In the genomic region with DNA sequence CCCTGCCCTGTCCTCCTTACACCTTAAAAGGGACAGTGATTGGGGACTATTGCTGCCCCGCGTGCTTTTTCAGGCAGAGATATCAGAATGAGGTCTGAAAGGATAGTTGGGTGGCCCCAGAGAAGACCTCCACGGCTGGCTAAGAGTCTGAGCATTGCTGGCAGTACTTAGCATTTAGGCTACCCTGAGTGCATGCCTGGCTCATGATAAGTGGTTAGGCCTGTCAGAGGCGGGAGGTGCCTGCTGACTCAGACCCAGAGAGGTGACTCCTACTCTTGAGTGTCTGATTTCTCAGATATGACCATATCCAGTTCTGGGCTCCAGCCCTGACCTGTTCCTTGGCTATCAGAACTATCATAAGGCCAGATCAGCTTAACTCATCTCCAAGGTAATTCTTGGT, we compare ENCODE assay signal across 1 cellular context.
TF ChIP-seq lines count a peak whose summit lies in the region.

No MANE protein-coding gene starts in this region.

TF ChIP-seq in K562, 482 proteins besides CTCF, POLR2A, EP300 and RAD21 (continued from another document and continues in another):
- TF ChIP-seq POLR2G (IDR thresholded peaks at IDR 0.05; ENCODE audit: low read depth, low read length) (no peak), ZNF76 (CRISPR knock-in tag; IDR thresholded peaks at IDR 0.05; ENCODE audit: borderline replicate concordance) (no peak), EHMT2 (IDR thresholded peaks at IDR 0.05) (0 out of 2 replicates have a peak, but pooled peaks have one; percentile 45), MAFF (IDR thresholded peaks at IDR 0.05; ENCODE audit: low read length) (0 out of 2 replicates have a peak, but pooled peaks have one; percentile 16), XRCC5 (IDR thresholded peaks at IDR 0.05; ENCODE audit: low read depth, low read length) (no peak), ZNF263 (CRISPR knock-in tag; IDR thresholded peaks at IDR 0.05; ENCODE audit: borderline replicate concordance) (no peak), CBX3 (IDR thresholded peaks at IDR 0.05; ENCODE audit: borderline replicate concordance in 1 of 2, low read length in 2 of 2) (peak in 1 of 2 experiments; percentile 81; a peak in 2 of 3 replicates), GATAD2A (IDR thresholded peaks at IDR 0.05) (peak; percentile 46; the same call in 1 of the 2 replicates), NCOR1 (IDR thresholded peaks at IDR 0.05) (peak; percentile 40; the same call in 1 of the 2 replicates), MCM2 (IDR thresholded peaks at IDR 0.05; ENCODE audit: low read depth) (no peak), NR2C2 (CRISPR knock-in tag; IDR thresholded peaks at IDR 0.05) (no peak), NR2C2 (tag; IDR thresholded peaks at IDR 0.05) (no peak), ZNF274 (IDR thresholded peaks at IDR 0.05; ENCODE audit: borderline replicate concordance, low read depth, low read length) (no peak), ARID2 (IDR thresholded peaks at IDR 0.05) (no peak), MBD2 (IDR thresholded peaks at IDR 0.05; ENCODE audit: borderline replicate concordance, low read depth) (peak; percentile 28; the same call in 1 of the 2 replicates), MYNN (IDR thresholded peaks at IDR 0.05) (peak; percentile 79), MYNN (CRISPR knock-in tag; IDR thresholded peaks at IDR 0.05) (no peak), CBFA2T3 (IDR thresholded peaks at IDR 0.05) (peak; percentile 87), MEF2D (tag; conservative IDR thresholded peaks at IDR 0.05; ENCODE audit: low read depth) (no peak), TAL1 (IDR thresholded peaks at IDR 0.05) (peak; percentile 69), DNMT1 (IDR thresholded peaks at IDR 0.05) (no peak), SPI1 (IDR thresholded peaks at IDR 0.05; ENCODE audit: borderline replicate concordance, low read depth, low read length) (no peak), BCL6 (CRISPR knock-in tag; IDR thresholded peaks at IDR 0.05) (no peak), BHLHE40 (IDR thresholded peaks at IDR 0.05; ENCODE audit: low read length) (peak; percentile 40; the same call in 1 of the 2 replicates), MEIS2 (IDR thresholded peaks at IDR 0.05; ENCODE audit: partially characterized antibody) (peak; percentile 71), CBFA2T2 (conservative IDR thresholded peaks at IDR 0.05) (peak; percentile 75), L3MBTL2 (IDR thresholded peaks at IDR 0.05) (peak; percentile 70), CCAR2 (IDR thresholded peaks at IDR 0.05; ENCODE audit: low read depth, low read length) (no peak), RBM14 (IDR thresholded peaks at IDR 0.05; ENCODE audit: borderline replicate concordance, insufficient read depth, low read depth, low read length) (no peak), JUND (IDR thresholded peaks at IDR 0.05; ENCODE audit: borderline replicate concordance, low read depth, low read length) (peak; percentile 96), JUND (tag; IDR thresholded peaks at IDR 0.05; ENCODE audit: borderline replicate concordance, low read depth, low read length) (peak; percentile 94; the same call in 2 of the 3 replicates), WHSC1 (IDR thresholded peaks at IDR 0.05; ENCODE audit: low read length) (no peak), MTA2 (IDR thresholded peaks at IDR 0.05; ENCODE audit: low read depth) (peak; percentile 54), SMAD2 (IDR thresholded peaks at IDR 0.05; ENCODE audit: low read depth, low read length) (no peak), ETV5 (CRISPR knock-in tag; IDR thresholded peaks at IDR 0.05; ENCODE audit: low read depth) (no peak), RNF2 (IDR thresholded peaks at IDR 0.05) (peak; percentile 79), SOX6 (IDR thresholded peaks at IDR 0.05) (peak; percentile 59; the same call in 1 of the 2 replicates), NRF1 (conservative IDR thresholded peaks at IDR 0.05 in 1 of 2, IDR thresholded peaks at IDR 0.05 in 1 of 2) (peak in 1 of 2 experiments; percentile 42; a peak in 2 of 4 replicates), SMARCA5 (IDR thresholded peaks at IDR 0.05) (no peak), ZNF232 (CRISPR knock-in tag; IDR thresholded peaks at IDR 0.05) (no peak), GTF2F1 (IDR thresholded peaks at IDR 0.05; ENCODE audit: low read depth, low read length) (no peak), HMGN3 (IDR thresholded peaks at IDR 0.05; ENCODE audit: borderline replicate concordance, extremely low read depth, insufficient read length, low read depth, low read length) (peak; percentile 26), TRIM24 (IDR thresholded peaks at IDR 0.05) (0 out of 4 replicates have a peak, but pooled peaks of 1 of the 2 experiments have one; percentile 25), NR2C1 (IDR thresholded peaks at IDR 0.05) (no peak), NR2C1 (tag; IDR thresholded peaks at IDR 0.05) (no peak), RHOXF2B (CRISPR knock-in tag; conservative IDR thresholded peaks at IDR 0.05) (no peak), ZNF699 (CRISPR knock-in tag; IDR thresholded peaks at IDR 0.05; ENCODE audit: insufficient replicate concordance) (no peak), GATA2 (CRISPR knock-in tag; IDR thresholded peaks at IDR 0.05) (peak; percentile 88), SMAD1 (IDR thresholded peaks at IDR 0.05; ENCODE audit: low read depth, low read length, partially characterized antibody) (no peak), ZKSCAN3 (CRISPR knock-in tag; IDR thresholded peaks at IDR 0.05) (no peak)
- TF ChIP-seq, protein P1, sequence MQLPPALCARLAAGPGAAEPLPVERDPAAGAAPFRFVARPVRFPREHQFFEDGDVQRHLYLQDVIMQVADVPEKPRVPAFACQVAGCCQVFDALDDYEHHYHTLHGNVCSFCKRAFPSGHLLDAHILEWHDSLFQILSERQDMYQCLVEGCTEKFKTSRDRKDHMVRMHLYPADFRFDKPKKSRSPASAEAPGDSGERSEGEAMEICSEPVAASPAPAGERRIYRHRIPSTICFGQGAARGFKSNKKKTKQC (CRISPR knock-in tag; IDR thresholded peaks at IDR 0.05), result no peak
- TF ChIP-seq, protein P2, sequence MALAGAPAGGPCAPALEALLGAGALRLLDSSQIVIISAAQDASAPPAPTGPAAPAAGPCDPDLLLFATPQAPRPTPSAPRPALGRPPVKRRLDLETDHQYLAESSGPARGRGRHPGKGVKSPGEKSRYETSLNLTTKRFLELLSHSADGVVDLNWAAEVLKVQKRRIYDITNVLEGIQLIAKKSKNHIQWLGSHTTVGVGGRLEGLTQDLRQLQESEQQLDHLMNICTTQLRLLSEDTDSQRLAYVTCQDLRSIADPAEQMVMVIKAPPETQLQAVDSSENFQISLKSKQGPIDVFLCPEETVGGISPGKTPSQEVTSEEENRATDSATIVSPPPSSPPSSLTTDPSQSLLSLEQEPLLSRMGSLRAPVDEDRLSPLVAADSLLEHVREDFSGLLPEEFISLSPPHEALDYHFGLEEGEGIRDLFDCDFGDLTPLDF (CRISPR knock-in tag; IDR thresholded peaks at IDR 0.05), result no peak
- TF ChIP-seq, protein P3, sequence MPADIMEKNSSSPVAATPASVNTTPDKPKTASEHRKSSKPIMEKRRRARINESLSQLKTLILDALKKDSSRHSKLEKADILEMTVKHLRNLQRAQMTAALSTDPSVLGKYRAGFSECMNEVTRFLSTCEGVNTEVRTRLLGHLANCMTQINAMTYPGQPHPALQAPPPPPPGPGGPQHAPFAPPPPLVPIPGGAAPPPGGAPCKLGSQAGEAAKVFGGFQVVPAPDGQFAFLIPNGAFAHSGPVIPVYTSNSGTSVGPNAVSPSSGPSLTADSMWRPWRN (IDR thresholded peaks at IDR 0.05; ENCODE audit: low read depth), result peak; percentile 64
- TF ChIP-seq, protein P4, sequence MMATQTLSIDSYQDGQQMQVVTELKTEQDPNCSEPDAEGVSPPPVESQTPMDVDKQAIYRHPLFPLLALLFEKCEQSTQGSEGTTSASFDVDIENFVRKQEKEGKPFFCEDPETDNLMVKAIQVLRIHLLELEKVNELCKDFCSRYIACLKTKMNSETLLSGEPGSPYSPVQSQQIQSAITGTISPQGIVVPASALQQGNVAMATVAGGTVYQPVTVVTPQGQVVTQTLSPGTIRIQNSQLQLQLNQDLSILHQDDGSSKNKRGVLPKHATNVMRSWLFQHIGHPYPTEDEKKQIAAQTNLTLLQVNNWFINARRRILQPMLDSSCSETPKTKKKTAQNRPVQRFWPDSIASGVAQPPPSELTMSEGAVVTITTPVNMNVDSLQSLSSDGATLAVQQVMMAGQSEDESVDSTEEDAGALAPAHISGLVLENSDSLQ (IDR thresholded peaks at IDR 0.05), result peak; percentile 60
- TF ChIP-seq, protein P5, sequence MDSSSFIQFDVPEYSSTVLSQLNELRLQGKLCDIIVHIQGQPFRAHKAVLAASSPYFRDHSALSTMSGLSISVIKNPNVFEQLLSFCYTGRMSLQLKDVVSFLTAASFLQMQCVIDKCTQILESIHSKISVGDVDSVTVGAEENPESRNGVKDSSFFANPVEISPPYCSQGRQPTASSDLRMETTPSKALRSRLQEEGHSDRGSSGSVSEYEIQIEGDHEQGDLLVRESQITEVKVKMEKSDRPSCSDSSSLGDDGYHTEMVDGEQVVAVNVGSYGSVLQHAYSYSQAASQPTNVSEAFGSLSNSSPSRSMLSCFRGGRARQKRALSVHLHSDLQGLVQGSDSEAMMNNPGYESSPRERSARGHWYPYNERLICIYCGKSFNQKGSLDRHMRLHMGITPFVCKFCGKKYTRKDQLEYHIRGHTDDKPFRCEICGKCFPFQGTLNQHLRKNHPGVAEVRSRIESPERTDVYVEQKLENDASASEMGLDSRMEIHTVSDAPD (CRISPR knock-in tag; IDR thresholded peaks at IDR 0.05), result no peak
- TF ChIP-seq, protein P6, sequence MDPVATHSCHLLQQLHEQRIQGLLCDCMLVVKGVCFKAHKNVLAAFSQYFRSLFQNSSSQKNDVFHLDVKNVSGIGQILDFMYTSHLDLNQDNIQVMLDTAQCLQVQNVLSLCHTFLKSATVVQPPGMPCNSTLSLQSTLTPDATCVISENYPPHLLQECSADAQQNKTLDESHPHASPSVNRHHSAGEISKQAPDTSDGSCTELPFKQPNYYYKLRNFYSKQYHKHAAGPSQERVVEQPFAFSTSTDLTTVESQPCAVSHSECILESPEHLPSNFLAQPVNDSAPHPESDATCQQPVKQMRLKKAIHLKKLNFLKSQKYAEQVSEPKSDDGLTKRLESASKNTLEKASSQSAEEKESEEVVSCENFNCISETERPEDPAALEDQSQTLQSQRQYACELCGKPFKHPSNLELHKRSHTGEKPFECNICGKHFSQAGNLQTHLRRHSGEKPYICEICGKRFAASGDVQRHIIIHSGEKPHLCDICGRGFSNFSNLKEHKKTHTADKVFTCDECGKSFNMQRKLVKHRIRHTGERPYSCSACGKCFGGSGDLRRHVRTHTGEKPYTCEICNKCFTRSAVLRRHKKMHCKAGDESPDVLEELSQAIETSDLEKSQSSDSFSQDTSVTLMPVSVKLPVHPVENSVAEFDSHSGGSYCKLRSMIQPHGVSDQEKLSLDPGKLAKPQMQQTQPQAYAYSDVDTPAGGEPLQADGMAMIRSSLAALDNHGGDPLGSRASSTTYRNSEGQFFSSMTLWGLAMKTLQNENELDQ (CRISPR knock-in tag; IDR thresholded peaks at IDR 0.05; ENCODE audit: borderline replicate concordance), result no peak
- TF ChIP-seq, protein P7, sequence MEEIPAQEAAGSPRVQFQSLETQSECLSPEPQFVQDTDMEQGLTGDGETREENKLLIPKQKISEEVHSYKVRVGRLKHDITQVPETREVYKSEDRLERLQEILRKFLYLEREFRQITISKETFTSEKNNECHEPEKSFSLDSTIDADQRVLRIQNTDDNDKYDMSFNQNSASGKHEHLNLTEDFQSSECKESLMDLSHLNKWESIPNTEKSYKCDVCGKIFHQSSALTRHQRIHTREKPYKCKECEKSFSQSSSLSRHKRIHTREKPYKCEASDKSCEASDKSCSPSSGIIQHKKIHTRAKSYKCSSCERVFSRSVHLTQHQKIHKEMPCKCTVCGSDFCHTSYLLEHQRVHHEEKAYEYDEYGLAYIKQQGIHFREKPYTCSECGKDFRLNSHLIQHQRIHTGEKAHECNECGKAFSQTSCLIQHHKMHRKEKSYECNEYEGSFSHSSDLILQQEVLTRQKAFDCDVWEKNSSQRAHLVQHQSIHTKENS (CRISPR knock-in tag; IDR thresholded peaks at IDR 0.05), result no peak
- TF ChIP-seq, protein P8, sequence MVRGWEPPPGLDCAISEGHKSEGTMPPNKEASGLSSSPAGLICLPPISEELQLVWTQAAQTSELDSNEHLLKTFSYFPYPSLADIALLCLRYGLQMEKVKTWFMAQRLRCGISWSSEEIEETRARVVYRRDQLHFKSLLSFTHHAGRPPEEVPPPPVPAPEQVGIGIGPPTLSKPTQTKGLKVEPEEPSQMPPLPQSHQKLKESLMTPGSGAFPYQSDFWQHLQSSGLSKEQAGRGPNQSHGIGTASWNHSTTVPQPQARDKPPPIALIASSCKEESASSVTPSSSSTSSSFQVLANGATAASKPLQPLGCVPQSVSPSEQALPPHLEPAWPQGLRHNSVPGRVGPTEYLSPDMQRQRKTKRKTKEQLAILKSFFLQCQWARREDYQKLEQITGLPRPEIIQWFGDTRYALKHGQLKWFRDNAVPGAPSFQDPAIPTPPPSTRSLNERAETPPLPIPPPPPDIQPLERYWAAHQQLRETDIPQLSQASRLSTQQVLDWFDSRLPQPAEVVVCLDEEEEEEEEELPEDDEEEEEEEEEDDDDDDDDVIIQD (CRISPR knock-in tag; IDR thresholded peaks at IDR 0.05), result no peak
- TF ChIP-seq, protein P9, sequence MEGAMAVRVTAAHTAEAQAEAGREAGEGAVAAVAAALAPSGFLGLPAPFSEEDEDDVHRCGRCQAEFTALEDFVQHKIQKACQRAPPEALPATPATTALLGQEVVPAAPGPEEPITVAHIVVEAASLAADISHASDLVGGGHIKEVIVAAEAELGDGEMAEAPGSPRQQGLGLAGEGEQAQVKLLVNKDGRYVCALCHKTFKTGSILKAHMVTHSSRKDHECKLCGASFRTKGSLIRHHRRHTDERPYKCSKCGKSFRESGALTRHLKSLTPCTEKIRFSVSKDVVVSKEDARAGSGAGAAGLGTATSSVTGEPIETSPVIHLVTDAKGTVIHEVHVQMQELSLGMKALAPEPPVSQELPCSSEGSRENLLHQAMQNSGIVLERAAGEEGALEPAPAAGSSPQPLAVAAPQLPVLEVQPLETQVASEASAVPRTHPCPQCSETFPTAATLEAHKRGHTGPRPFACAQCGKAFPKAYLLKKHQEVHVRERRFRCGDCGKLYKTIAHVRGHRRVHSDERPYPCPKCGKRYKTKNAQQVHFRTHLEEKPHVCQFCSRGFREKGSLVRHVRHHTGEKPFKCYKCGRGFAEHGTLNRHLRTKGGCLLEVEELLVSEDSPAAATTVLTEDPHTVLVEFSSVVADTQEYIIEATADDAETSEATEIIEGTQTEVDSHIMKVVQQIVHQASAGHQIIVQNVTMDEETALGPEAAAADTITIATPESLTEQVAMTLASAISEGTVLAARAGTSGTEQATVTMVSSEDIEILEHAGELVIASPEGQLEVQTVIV (CRISPR knock-in tag; IDR thresholded peaks at IDR 0.05; ENCODE audit: borderline replicate concordance), result no peak
- TF ChIP-seq, protein P10, sequence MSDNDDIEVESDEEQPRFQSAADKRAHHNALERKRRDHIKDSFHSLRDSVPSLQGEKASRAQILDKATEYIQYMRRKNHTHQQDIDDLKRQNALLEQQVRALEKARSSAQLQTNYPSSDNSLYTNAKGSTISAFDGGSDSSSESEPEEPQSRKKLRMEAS (CRISPR knock-in tag; IDR thresholded peaks at IDR 0.05), result 0 out of 2 replicates have a peak, but pooled peaks have one; percentile 51
- TF ChIP-seq, protein P11, sequence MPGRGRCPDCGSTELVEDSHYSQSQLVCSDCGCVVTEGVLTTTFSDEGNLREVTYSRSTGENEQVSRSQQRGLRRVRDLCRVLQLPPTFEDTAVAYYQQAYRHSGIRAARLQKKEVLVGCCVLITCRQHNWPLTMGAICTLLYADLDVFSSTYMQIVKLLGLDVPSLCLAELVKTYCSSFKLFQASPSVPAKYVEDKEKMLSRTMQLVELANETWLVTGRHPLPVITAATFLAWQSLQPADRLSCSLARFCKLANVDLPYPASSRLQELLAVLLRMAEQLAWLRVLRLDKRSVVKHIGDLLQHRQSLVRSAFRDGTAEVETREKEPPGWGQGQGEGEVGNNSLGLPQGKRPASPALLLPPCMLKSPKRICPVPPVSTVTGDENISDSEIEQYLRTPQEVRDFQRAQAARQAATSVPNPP (IDR thresholded peaks at IDR 0.05; ENCODE audit: borderline replicate concordance, insufficient read depth, insufficient read length), result no peak
